ENCODE assay signal across 13 cellular contexts in the genomic region with DNA sequence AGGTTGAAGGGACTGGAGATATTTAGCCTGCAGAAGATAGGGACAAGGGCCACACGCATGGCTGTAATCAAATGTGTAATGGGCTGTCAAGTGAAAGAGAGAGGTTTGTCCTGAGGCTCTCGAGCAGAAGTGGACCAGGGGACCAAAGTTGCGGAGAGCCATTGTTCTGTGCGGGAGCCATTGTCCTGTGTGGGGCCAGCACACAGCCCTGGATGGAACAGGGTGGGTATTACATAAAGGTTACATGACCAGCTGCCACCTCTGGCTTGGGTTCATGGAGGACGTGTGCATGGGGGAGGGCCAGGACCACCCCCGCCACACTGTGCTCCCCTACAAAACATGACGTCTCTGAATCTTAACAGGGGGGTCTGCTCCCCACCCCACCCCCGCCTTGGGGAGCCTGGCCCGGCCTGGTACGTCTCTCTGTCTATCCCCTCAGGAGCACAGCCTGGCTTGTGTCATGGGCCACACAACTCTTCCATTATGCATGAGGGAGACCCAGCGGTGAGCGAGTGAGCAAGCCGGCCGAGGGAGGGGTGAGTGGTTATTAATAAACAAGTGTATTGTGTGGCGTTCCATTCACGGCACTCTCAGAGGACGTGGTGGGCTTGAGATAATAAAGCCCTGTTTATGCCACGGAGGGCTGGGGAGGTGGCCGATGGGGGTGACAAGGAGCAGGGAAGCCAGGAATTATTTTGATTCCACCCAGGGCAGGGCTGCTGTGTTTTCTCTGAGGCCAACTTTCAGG. TPM values are rescaled to one million over a fixed set of nuclear protein-coding genes. Genes with fewer than 3 reads are reported as not detected.
DNase-seq lines count a peak whose midpoint lies in the region; ATAC-seq and TF ChIP-seq lines count a peak whose summit lies in the region.
"Had no signal": no experiment of that assay in that cellular context is flagged by ENCODE, and none has a peak within 500 bp of the region (broad histone marks: within the 10 kb centered on the region; RNA-seq: fewer than 3 reads in every experiment).

A gene (plus strand): TSS at position 698 of the 748 bp plus-strand sequence. CDS start 73,454 bp downstream, outside the sequence.

- H3K4me1 ChIP-seq in fibroblast of lung (ENCODE audit: control insufficient read depth, extremely low read depth, insufficient read depth, low read length) (no peaks in the 10 kb centered on the region), prostate gland (replicated peaks) (no peaks in the 10 kb centered on the region)
- H3K4me1 ChIP-seq: BE2C had no signal

- H3K9me3 Mint-ChIP-seq in mesothelial cell of epicardium = no peaks in the 10 kb centered on the region
- H3K9me3 Mint-ChIP-seq: activated naive CD4-positive, alpha-beta T cell treated with anti-CD3 and anti-CD28 coated beads, Interleukin-2, amount 50 U/mL, for 24 hours; effector memory CD8-positive, alpha-beta T cell had no signal

- no peaks in the 10 kb centered on the region for H3K9me3 ChIP-seq in fibroblast of lung (ENCODE audit: control insufficient read depth, insufficient read depth, low read depth, low read length)
- H3K9me3 ChIP-seq in prostate gland = no peaks in the 10 kb centered on the region
- H3K9me3 ChIP-seq: BE2C had no signal

- no peak within 1 kb of the TSS for H3K9ac ChIP-seq in fibroblast of lung (ENCODE audit: insufficient read depth, low read length)

- DNase-seq in RPMI7951 (ENCODE audit: low read depth) (peak; percentile 10), fibroblast of lung (ENCODE audit: low read depth in 2 of 2) (no peak), midbrain (lab: John Stamatoyannopoulos, UW) (peak; percentile 83), substantia nigra (lab: John Stamatoyannopoulos, UW) (peak; percentile 30 to 94 (median 77)), mesothelial cell of epicardium (ENCODE audit: low spot score in 2 of 2, unreplicated experiment in 2 of 2) (no peak), prostate gland (ENCODE audit: low spot score) (no peak), H4 (ENCODE audit: low spot score) (no peak)
- DNase-seq: activated CD4-positive, alpha-beta T cell treated with anti-CD3 and anti-CD28 coated beads for 48 hours; BE2C; effector memory CD8-positive, alpha-beta T cell; SW 1271 had no signal

- H4K20me1 ChIP-seq in fibroblast of lung (ENCODE audit: control insufficient read depth, extremely low read depth, insufficient read depth, low read length) = peaks cover 2% of the 10 kb centered on the region

- peaks cover 81% of the 10 kb centered on the region for H3K27me3 Mint-ChIP-seq in mesothelial cell of epicardium (ENCODE audit: low read depth)
- H3K27me3 Mint-ChIP-seq: activated naive CD4-positive, alpha-beta T cell treated with anti-CD3 and anti-CD28 coated beads, Interleukin-2, amount 50 U/mL, for 24 hours had no signal

- no peak within 1 kb of the TSS for H3K27ac Mint-ChIP-seq in mesothelial cell of epicardium
- H3K27ac Mint-ChIP-seq: activated naive CD4-positive, alpha-beta T cell treated with anti-CD3 and anti-CD28 coated beads, Interleukin-2, amount 50 U/mL, for 24 hours; effector memory CD8-positive, alpha-beta T cell had no signal

- H3K27me3 ChIP-seq in fibroblast of lung (ENCODE audit: control insufficient read depth, insufficient read depth, low read length) (no peaks in the 10 kb centered on the region), prostate gland (replicated peaks; ENCODE audit: insufficient read depth) (no peaks in the 10 kb centered on the region)
- H3K27me3 ChIP-seq: BE2C had no signal

- H3K36me3 ChIP-seq in fibroblast of lung (ENCODE audit: control insufficient read depth, insufficient read depth, low read length) (no peaks in the 10 kb centered on the region), prostate gland (no peaks in the 10 kb centered on the region)
- H3K36me3 ChIP-seq: BE2C had no signal

- no peak for TF ChIP-seq POLR2A in prostate gland (IDR thresholded peaks at IDR 0.05)

- 90% methylated on average over 19 of the region's 19 CpGs for WGBS in prostate gland

- H2AFZ ChIP-seq in fibroblast of lung (ENCODE audit: low read length) = no peak within 1 kb of the TSS

- no peak for ATAC-seq in HG03175 (IDR thresholded peaks at IDR 0.05; ENCODE audit: unreplicated experiment)
- ATAC-seq: effector memory CD8-positive, alpha-beta T cell had no signal

- peaks cover 3% of the 10 kb centered on the region for H3K79me2 ChIP-seq in fibroblast of lung (ENCODE audit: control insufficient read depth, insufficient read depth, low read length)

- H3K4me3 ChIP-seq in fibroblast of lung (replicated peaks in 1 of 4; ENCODE audit: control extremely low read depth in 1 of 4, insufficient read depth in 1 of 4, low read depth in 3 of 4, low read length in 4 of 4) (no peak within 1 kb of the TSS), prostate gland (no peak within 1 kb of the TSS)

- H3K4me3 Mint-ChIP-seq in mesothelial cell of epicardium = no peak within 1 kb of the TSS
- H3K4me3 Mint-ChIP-seq: activated naive CD4-positive, alpha-beta T cell treated with anti-CD3 and anti-CD28 coated beads, Interleukin-2, amount 50 U/mL, for 24 hours; effector memory CD8-positive, alpha-beta T cell had no signal

- no peaks in the 10 kb centered on the region for H3K4me1 Mint-ChIP-seq in mesothelial cell of epicardium
- H3K4me1 Mint-ChIP-seq: activated naive CD4-positive, alpha-beta T cell treated with anti-CD3 and anti-CD28 coated beads, Interleukin-2, amount 50 U/mL, for 24 hours had no signal

- H3K36me3 Mint-ChIP-seq in mesothelial cell of epicardium = no peaks in the 10 kb centered on the region
- H3K36me3 Mint-ChIP-seq: activated naive CD4-positive, alpha-beta T cell treated with anti-CD3 and anti-CD28 coated beads, Interleukin-2, amount 50 U/mL, for 24 hours had no signal

- TF ChIP-seq CTCF in fibroblast of lung (conservative IDR thresholded peaks at IDR 0.05 in 1 of 2, IDR thresholded peaks at IDR 0.05 in 1 of 2; ENCODE audit: low read depth in 1 of 2, low read length in 2 of 2) = no peak
- no peak for TF ChIP-seq CTCF in mesothelial cell of epicardium (IDR thresholded peaks at IDR 0.05; ENCODE audit: unreplicated experiment)
- TF ChIP-seq CTCF in prostate gland (IDR thresholded peaks at IDR 0.05) = no peak

- H3K4me2 ChIP-seq in fibroblast of lung (ENCODE audit: extremely low read depth, insufficient read depth, low read length) = no peak within 1 kb of the TSS

- no peak within 1 kb of the TSS for H3K27ac ChIP-seq in fibroblast of lung (ENCODE audit: insufficient read depth, low read length)
- H3K27ac ChIP-seq in substantia nigra (ENCODE audit: low read depth, low read length, poor library complexity, severe bottlenecking) = peak within 1 kb of the TSS; percentile 97
- no peak within 1 kb of the TSS for H3K27ac ChIP-seq in prostate gland

- intact Hi-C loops in prostate gland (cut with DNase I) = loop anchor here (5.0 kb wide), 1 partner anchor 38 kb away; no protein-coding TSS in a partner anchor

RNA-seq across cellular contexts. Expression of the gene that starts here (rescaled TPM):
- total RNA-seq in RPMI7951 (2014; rRNA removed; shearing (Covaris generic)) = 6.0 and 6.8 TPM in 2 replicates
- total RNA-seq in fibroblast of lung = 16.2 and 16.5 TPM in 2 replicates
- 13.4 and 24.8 TPM in 2 replicates for polyA plus RNA-seq in fibroblast of lung
- 15.1 and 23.1 TPM in 2 replicates for polyA plus RNA-seq in fibroblast of lung (2012)
- polyA minus RNA-seq in fibroblast of lung (ENCODE audit: low replicate concordance) = 25.0 and 59.2 TPM in 2 replicates
- total RNA-seq in mesothelial cell of epicardium = 0.35 to 0.72 TPM (median 0.72 TPM) in 3 replicates
- 10 to 100 TPM in 1 of 2 donors, 1 to 10 TPM in 1; 3.7 to 13.2 TPM for total RNA-seq in prostate gland
- total RNA-seq in H4 (2014; rRNA removed; shearing (Covaris generic)) = 3.1 and 3.2 TPM in 2 replicates

Comparison
In these comparisons a context has a peak if more than half of its experiments do, and no peak if none do; other contexts are left out.
1. DNase-seq: peak in RPMI7951 (single experiment), midbrain (single experiment) and substantia nigra (49 of 49); none in fibroblast of lung (0 of 2), mesothelial cell of epicardium (0 of 2), prostate gland (single experiment) and H4 (single experiment).